ENCODE assay signal across 1 cellular context in genomic region chr4:174464949-174465348, GRCh38.
TF ChIP-seq lines count a peak whose summit lies in the region.

No MANE protein-coding gene starts in this region.

TF ChIP-seq in GM23338, 12 proteins besides CTCF, POLR2A, EP300 and RAD21:
- TF ChIP-seq, protein P1, sequence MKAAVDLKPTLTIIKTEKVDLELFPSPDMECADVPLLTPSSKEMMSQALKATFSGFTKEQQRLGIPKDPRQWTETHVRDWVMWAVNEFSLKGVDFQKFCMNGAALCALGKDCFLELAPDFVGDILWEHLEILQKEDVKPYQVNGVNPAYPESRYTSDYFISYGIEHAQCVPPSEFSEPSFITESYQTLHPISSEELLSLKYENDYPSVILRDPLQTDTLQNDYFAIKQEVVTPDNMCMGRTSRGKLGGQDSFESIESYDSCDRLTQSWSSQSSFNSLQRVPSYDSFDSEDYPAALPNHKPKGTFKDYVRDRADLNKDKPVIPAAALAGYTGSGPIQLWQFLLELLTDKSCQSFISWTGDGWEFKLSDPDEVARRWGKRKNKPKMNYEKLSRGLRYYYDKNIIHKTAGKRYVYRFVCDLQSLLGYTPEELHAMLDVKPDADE (IDR thresholded peaks at IDR 0.05) = no peak
- TF ChIP-seq CREB1 (CRISPR knock-in tag; IDR thresholded peaks at IDR 0.05; ENCODE audit: low read depth) = no peak
- no peak for TF ChIP-seq POLR2AphosphoS5 (IDR thresholded peaks at IDR 0.05; ENCODE audit: low read depth)
- TF ChIP-seq ZNF114 (CRISPR knock-in tag; IDR thresholded peaks at IDR 0.05) = no peak
- TF ChIP-seq EZH2phosphoT487 (IDR thresholded peaks at IDR 0.05; ENCODE audit: unreplicated experiment) = no peak
- TF ChIP-seq STAT1 (IDR thresholded peaks at IDR 0.05; ENCODE audit: unreplicated experiment) = no peak
